Comparison of ENCODE assay signal across 1 cellular context in the genomic region with DNA sequence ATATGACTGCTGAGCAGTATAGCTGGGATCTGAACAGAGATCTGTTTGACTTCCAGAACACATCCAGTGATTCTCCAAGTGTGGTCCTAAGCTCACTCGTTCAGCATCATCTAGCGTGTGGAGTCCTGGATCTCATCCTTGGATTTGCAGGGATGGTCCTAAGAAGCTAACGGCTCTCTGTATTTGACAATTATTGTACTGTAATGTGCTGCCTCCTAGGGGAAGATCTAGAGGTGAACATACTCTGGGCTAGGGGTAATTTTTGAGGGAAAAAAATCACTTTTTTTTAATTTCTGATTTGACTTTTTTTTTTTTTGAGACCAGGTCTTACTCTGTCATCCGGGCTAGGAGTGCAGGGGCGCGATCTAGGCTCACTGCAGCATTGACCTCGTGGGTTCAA.
TF ChIP-seq lines count a peak whose summit lies in the region.

No MANE protein-coding gene starts in this region.

TF ChIP-seq in HepG2, 621 proteins besides CTCF, POLR2A, EP300 and RAD21:
- TF ChIP-seq, protein P1, sequence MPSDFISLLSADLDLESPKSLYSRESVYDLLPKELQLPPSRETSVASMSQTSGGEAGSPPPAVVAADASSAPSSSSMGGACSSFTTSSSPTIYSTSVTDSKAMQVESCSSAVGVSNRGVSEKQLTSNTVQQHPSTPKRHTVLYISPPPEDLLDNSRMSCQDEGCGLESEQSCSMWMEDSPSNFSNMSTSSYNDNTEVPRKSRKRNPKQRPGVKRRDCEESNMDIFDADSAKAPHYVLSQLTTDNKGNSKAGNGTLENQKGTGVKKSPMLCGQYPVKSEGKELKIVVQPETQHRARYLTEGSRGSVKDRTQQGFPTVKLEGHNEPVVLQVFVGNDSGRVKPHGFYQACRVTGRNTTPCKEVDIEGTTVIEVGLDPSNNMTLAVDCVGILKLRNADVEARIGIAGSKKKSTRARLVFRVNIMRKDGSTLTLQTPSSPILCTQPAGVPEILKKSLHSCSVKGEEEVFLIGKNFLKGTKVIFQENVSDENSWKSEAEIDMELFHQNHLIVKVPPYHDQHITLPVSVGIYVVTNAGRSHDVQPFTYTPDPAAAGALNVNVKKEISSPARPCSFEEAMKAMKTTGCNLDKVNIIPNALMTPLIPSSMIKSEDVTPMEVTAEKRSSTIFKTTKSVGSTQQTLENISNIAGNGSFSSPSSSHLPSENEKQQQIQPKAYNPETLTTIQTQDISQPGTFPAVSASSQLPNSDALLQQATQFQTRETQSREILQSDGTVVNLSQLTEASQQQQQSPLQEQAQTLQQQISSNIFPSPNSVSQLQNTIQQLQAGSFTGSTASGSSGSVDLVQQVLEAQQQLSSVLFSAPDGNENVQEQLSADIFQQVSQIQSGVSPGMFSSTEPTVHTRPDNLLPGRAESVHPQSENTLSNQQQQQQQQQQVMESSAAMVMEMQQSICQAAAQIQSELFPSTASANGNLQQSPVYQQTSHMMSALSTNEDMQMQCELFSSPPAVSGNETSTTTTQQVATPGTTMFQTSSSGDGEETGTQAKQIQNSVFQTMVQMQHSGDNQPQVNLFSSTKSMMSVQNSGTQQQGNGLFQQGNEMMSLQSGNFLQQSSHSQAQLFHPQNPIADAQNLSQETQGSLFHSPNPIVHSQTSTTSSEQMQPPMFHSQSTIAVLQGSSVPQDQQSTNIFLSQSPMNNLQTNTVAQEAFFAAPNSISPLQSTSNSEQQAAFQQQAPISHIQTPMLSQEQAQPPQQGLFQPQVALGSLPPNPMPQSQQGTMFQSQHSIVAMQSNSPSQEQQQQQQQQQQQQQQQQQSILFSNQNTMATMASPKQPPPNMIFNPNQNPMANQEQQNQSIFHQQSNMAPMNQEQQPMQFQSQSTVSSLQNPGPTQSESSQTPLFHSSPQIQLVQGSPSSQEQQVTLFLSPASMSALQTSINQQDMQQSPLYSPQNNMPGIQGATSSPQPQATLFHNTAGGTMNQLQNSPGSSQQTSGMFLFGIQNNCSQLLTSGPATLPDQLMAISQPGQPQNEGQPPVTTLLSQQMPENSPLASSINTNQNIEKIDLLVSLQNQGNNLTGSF (CRISPR knock-in tag; IDR thresholded peaks at IDR 0.05), result no peak
- TF ChIP-seq, protein P2, sequence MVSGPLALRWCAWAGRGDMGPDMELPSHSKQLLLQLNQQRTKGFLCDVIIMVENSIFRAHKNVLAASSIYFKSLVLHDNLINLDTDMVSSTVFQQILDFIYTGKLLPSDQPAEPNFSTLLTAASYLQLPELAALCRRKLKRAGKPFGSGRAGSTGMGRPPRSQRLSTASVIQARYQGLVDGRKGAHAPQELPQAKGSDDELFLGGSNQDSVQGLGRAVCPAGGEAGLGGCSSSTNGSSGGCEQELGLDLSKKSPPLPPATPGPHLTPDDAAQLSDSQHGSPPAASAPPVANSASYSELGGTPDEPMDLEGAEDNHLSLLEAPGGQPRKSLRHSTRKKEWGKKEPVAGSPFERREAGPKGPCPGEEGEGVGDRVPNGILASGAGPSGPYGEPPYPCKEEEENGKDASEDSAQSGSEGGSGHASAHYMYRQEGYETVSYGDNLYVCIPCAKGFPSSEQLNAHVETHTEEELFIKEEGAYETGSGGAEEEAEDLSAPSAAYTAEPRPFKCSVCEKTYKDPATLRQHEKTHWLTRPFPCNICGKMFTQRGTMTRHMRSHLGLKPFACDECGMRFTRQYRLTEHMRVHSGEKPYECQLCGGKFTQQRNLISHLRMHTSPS (CRISPR knock-in tag; IDR thresholded peaks at IDR 0.05; ENCODE audit: low read depth), result no peak
- no peak for TF ChIP-seq NCOA2 (CRISPR knock-in tag; IDR thresholded peaks at IDR 0.05)
- no peak for TF ChIP-seq RAD51 (IDR thresholded peaks at IDR 0.05; ENCODE audit: borderline replicate concordance)
- 0 out of 2 replicates have a peak, but pooled peaks have one; percentile 78 for TF ChIP-seq ZNF790 (CRISPR knock-in tag; IDR thresholded peaks at IDR 0.05; ENCODE audit: borderline replicate concordance)
- peak; percentile 55 for TF ChIP-seq STAG1 (CRISPR knock-in tag; IDR thresholded peaks at IDR 0.05)
- TF ChIP-seq GTF3A (CRISPR knock-in tag; conservative IDR thresholded peaks at IDR 0.05), result no peak
- TF ChIP-seq SMC3 (IDR thresholded peaks at IDR 0.05; ENCODE audit: low read length), result peak; percentile 30; the same call in 1 of the 2 replicates
- no peak for TF ChIP-seq TOE1 (CRISPR knock-in tag; IDR thresholded peaks at IDR 0.05)
- no peak for TF ChIP-seq TRIM24 (CRISPR knock-in tag; IDR thresholded peaks at IDR 0.05)
- TF ChIP-seq, protein P3, sequence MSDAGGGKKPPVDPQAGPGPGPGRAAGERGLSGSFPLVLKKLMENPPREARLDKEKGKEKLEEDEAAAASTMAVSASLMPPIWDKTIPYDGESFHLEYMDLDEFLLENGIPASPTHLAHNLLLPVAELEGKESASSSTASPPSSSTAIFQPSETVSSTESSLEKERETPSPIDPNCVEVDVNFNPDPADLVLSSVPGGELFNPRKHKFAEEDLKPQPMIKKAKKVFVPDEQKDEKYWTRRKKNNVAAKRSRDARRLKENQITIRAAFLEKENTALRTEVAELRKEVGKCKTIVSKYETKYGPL (CRISPR knock-in tag; IDR thresholded peaks at IDR 0.05), result no peak
- no peak for TF ChIP-seq NR2F2 (IDR thresholded peaks at IDR 0.05; ENCODE audit: borderline replicate concordance, low read depth)
- TF ChIP-seq SMAD1 (CRISPR knock-in tag; IDR thresholded peaks at IDR 0.05; ENCODE audit: borderline replicate concordance, low read depth), result no peak
- no peak for TF ChIP-seq ZNF143 (CRISPR knock-in tag; IDR thresholded peaks at IDR 0.05)
- no peak for TF ChIP-seq KDM5A (IDR thresholded peaks at IDR 0.05; ENCODE audit: borderline replicate concordance, low read length)
- TF ChIP-seq NFE2L2 (IDR thresholded peaks at IDR 0.05; ENCODE audit: low read length), result no peak
- TF ChIP-seq ZNF17 (CRISPR knock-in tag; IDR thresholded peaks at IDR 0.05), result no peak
- no peak for TF ChIP-seq SIX4 (CRISPR knock-in tag; IDR thresholded peaks at IDR 0.05)
- TF ChIP-seq, protein P4, sequence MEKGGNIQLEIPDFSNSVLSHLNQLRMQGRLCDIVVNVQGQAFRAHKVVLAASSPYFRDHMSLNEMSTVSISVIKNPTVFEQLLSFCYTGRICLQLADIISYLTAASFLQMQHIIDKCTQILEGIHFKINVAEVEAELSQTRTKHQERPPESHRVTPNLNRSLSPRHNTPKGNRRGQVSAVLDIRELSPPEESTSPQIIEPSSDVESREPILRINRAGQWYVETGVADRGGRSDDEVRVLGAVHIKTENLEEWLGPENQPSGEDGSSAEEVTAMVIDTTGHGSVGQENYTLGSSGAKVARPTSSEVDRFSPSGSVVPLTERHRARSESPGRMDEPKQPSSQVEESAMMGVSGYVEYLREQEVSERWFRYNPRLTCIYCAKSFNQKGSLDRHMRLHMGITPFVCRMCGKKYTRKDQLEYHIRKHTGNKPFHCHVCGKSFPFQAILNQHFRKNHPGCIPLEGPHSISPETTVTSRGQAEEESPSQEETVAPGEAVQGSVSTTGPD (CRISPR knock-in tag; IDR thresholded peaks at IDR 0.05), result no peak
- TF ChIP-seq ZFP1 (CRISPR knock-in tag; IDR thresholded peaks at IDR 0.05), result no peak
- no peak for TF ChIP-seq ZNF24 (IDR thresholded peaks at IDR 0.05)
- TF ChIP-seq, protein P5, sequence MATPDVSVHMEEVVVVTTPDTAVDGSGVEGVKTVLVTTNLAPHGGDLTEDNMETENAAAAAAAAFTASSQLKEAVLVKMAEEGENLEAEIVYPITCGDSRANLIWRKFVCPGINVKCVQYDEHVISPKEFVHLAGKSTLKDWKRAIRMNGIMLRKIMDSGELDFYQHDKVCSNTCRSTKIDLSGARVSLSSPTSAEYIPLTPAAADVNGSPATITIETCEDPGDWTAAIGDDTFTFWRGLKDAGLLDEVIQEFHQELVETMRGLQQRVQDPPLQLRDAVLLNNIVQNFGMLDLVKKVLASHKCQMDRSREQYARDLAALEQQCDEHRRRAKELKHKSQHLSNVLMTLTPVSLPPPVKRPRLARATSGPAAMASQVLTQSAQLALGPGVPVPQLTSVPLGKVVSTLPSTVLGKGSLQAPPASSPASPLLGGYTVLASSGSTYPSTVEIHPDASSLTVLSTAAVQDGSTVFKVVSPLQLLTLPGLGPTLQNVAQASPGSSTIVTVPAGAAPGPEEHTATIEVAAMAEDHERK (CRISPR knock-in tag; IDR thresholded peaks at IDR 0.05; ENCODE audit: low read depth), result no peak
- no peak for TF ChIP-seq ZNF839 (CRISPR knock-in tag; IDR thresholded peaks at IDR 0.05; ENCODE audit: borderline replicate concordance)
